Comparison of ENCODE assay signal across 8 cellular contexts in genomic region chrX:1500701-1501624, GRCh38. TPM values are rescaled to one million over a fixed set of nuclear protein-coding genes. Genes with fewer than 3 reads are reported as not detected.
DNase-seq lines count a peak whose midpoint lies in the region; ATAC-seq, FAIRE-seq and TF ChIP-seq lines count a peak whose summit lies in the region.

No MANE protein-coding gene starts in this region.

- no peak overlapping the region for H2AK5ac ChIP-seq in IMR-90 (ENCODE audit: low read depth, low read length)

- peak overlapping the region; percentile 14 for H2AFZ ChIP-seq in IMR-90 (replicated peaks; ENCODE audit: low read length, poor library complexity)

- no peak overlapping the region for H2BK5ac ChIP-seq in IMR-90 (ENCODE audit: low read depth, low read length, poor library complexity, severe bottlenecking)

- H4K20me1 ChIP-seq in IMR-90 (ENCODE audit: insufficient read depth, low read length), result no peaks in the 10 kb centered on the region

- intact Hi-C loops in IMR-90 (cut with micrococcal nuclease), result no loop called here
- intact Hi-C loops in left cardiac atrium (cut with DNase I), result no loop called here
- intact Hi-C loops in pancreas (cut with DNase I), result no loop called here

- H3K23ac ChIP-seq in IMR-90 (ENCODE audit: low read depth, low read length), result no peak overlapping the region

- in situ Hi-C loops in IMR-90 (cut with MboI; ENCODE audit: low sequenced_read_pairs), result no loop called here

- H4K5ac ChIP-seq in IMR-90 (ENCODE audit: low read depth, low read length), result no peak overlapping the region

- WGBS in IMR-90 (ENCODE audit: extremely low coverage in 2 of 2, insufficient read length in 1 of 2), 2 experiments, result 90% methylated on average over 8 of the region's 23 CpGs; no CpG with 5 or more reads in 1 of the 2 experiments
- WGBS in pancreas, 2 donors, result 73 to 78% methylated on average over 23 of the region's 23 CpGs

- no peak overlapping the region for H4K91ac ChIP-seq in IMR-90 (ENCODE audit: insufficient read depth, low read depth, low read length)

- H3K4me3 ChIP-seq in GM12865 (ENCODE audit: low read depth, low read length), result no peak overlapping the region
- no peak overlapping the region for H3K4me3 ChIP-seq in IMR-90 (ENCODE audit: insufficient read depth, low read depth, low read length)
- no peak overlapping the region for H3K4me3 ChIP-seq in pancreas

- ATAC-seq in GM21515 (IDR thresholded peaks at IDR 0.05; ENCODE audit: unreplicated experiment) (peak; percentile 54), IMR-90 (ENCODE audit: low read depth) (no peak), left cardiac atrium (peak; percentile 13 to 37), pancreas (no peak)

- TF ChIP-seq RAD21 in IMR-90 (IDR thresholded peaks at IDR 0.05; ENCODE audit: low read length), result no peak

- TF ChIP-seq CTCF in GM12865 (IDR thresholded peaks at IDR 0.05; ENCODE audit: insufficient read depth, low read depth, low read length, missing control alignments), result no peak
- no peak for TF ChIP-seq CTCF in IMR-90 (conservative IDR thresholded peaks at IDR 0.05; ENCODE audit: low read depth, low read length)
- no peak for TF ChIP-seq CTCF in pancreas (IDR thresholded peaks at IDR 0.05)

- no TSS peak for BruUV-seq in IMR-90 (replicated peaks; lab: Mats Ljungman, UMichigan)

- FAIRE-seq in pancreas (lab: Jason Lieb, UNC), result no peak

- peak; percentile 89 for DNase-seq in GM12865 (ENCODE audit: low read depth)
- no peak for DNase-seq in IMR-90
- DNase-seq in left cardiac atrium, result no peak
- no peak for DNase-seq in Ammon's horn (ENCODE audit: low spot score)
- no peak for DNase-seq in pancreas
- no peak for DNase-seq in activated gamma-delta T cell (lab: John Stamatoyannopoulos, UW)
- DNase-seq in LoVo (ENCODE audit: low spot score), result no peak

- TF ChIP-seq POLR2A in IMR-90 (IDR thresholded peaks at IDR 0.05; ENCODE audit: low read depth, low read length), result no peak

- H3K79me1 ChIP-seq in IMR-90 (ENCODE audit: low read depth in 1 of 2, low read length in 2 of 2), result no peaks in the 10 kb centered on the region

- H3K27ac ChIP-seq in IMR-90 (ENCODE audit: insufficient read depth, low read length) (no peak overlapping the region), pancreas (no peak overlapping the region)

- no peak overlapping the region for H3K56ac ChIP-seq in IMR-90 (ENCODE audit: extremely low read depth, insufficient read depth, low read length)

- H3K18ac ChIP-seq in IMR-90 (ENCODE audit: low read depth, low read length), result no peak overlapping the region

- no peak overlapping the region for H3K9ac ChIP-seq in IMR-90 (ENCODE audit: low read depth, low read length)

- H3K4me1 ChIP-seq in IMR-90 (ENCODE audit: control insufficient read depth, insufficient read depth, low read length) (no peaks in the 10 kb centered on the region), pancreas (no peaks in the 10 kb centered on the region)

- CTCF ChIA-PET in IMR-90 (lab: Yijun Ruan, JAX), result no interaction called here

- H2AK9ac ChIP-seq in IMR-90 (replicated peaks; ENCODE audit: low read depth, low read length, poor library complexity), result no peak overlapping the region

- no peak overlapping the region for H2BK120ac ChIP-seq in IMR-90 (ENCODE audit: low read depth, low read length)

- H4K8ac ChIP-seq in IMR-90 (ENCODE audit: low read depth in 2 of 2, low read length in 2 of 2), result no peak overlapping the region

- dilution Hi-C loops in IMR-90 (cut with HindIII; ENCODE audit: low sequenced_read_pairs, unreplicated experiment), result no loop called here

- H3K4me2 ChIP-seq in IMR-90 (ENCODE audit: low read depth, low read length), result no peak overlapping the region

- no peak overlapping the region for H3K14ac ChIP-seq in IMR-90 (replicated peaks; ENCODE audit: low read depth, low read length)

- H3K9me3 ChIP-seq in IMR-90 (ENCODE audit: control insufficient read depth, insufficient read depth, low read length), result peaks cover 9% of the 10 kb centered on the region; the same call in 1 of the 2 replicates
- H3K9me3 ChIP-seq in pancreas, result no peaks in the 10 kb centered on the region

- H3K36me3 ChIP-seq in IMR-90 (ENCODE audit: control insufficient read depth, insufficient read depth, low read length) (no peaks in the 10 kb centered on the region), pancreas (no peaks in the 10 kb centered on the region)

- no peak overlapping the region for H2BK20ac ChIP-seq in IMR-90 (ENCODE audit: low read depth, low read length)

- no peak overlapping the region for H3K4ac ChIP-seq in IMR-90 (ENCODE audit: low read depth, low read length)

- POLR2A ChIA-PET in IMR-90 (lab: Charles Lee; ENCODE audit: unreplicated experiment), result no interaction called here

- no peaks in the 10 kb centered on the region for H3K27me3 ChIP-seq in IMR-90 (ENCODE audit: control insufficient read depth, insufficient read depth, low read length)
- no peaks in the 10 kb centered on the region for H3K27me3 ChIP-seq in pancreas

- H3K9me1 ChIP-seq in IMR-90 (ENCODE audit: insufficient read depth, low read length), result no peaks in the 10 kb centered on the region

- no peak overlapping the region for H2BK15ac ChIP-seq in IMR-90 (ENCODE audit: low read depth, low read length)

TF ChIP-seq in IMR-90, 13 proteins besides CTCF, POLR2A, EP300 and RAD21:
- no peak for TF ChIP-seq RCOR1 (IDR thresholded peaks at IDR 0.05; ENCODE audit: insufficient replicate concordance, low read length)
- TF ChIP-seq MAZ (IDR thresholded peaks at IDR 0.05; ENCODE audit: borderline replicate concordance, low read depth, low read length), result no peak
- no peak for TF ChIP-seq NFE2L2 (IDR thresholded peaks at IDR 0.05; ENCODE audit: low read depth, low read length)
- no peak for TF ChIP-seq RFX5 (IDR thresholded peaks at IDR 0.05; ENCODE audit: low read depth, low read length)
- no peak for TF ChIP-seq CEBPB (IDR thresholded peaks at IDR 0.05; ENCODE audit: low read depth, low read length)
- no peak for TF ChIP-seq BHLHE40 (IDR thresholded peaks at IDR 0.05; ENCODE audit: low read depth, low read length)
- no peak for TF ChIP-seq USF2 (IDR thresholded peaks at IDR 0.05; ENCODE audit: low read depth, low read length)
- no peak for TF ChIP-seq MAFK (IDR thresholded peaks at IDR 0.05; ENCODE audit: low read depth, low read length)
- TF ChIP-seq MXI1 (IDR thresholded peaks at IDR 0.05; ENCODE audit: borderline replicate concordance, low read depth, low read length), result no peak

RNA-seq across cellular contexts. Expression of gene P2RY8, which starts 36.0 kb away (rescaled TPM):
- total RNA-seq in IMR-90 (2012; rRNA removed) (not detected in 2 replicates), left cardiac atrium (1 to 10 TPM; 1.8 to 3.0 TPM), pancreas (1 to 10 TPM in 2 of 6 donors, under 1 TPM in 4; 0.42 to 1.4 (median 0.58) TPM)
- polyA plus RNA-seq in IMR-90 (2012; rRNA removed) (not detected in 2 replicates), pancreas (under 1 TPM; 0.35 to 0.38 TPM)
- not detected in 2 replicates for polyA plus RNA-seq in IMR-90 (2012; cell fraction: cytosol; rRNA removed)
- polyA plus RNA-seq in IMR-90 (2012; cell fraction: nucleus; rRNA removed; ENCODE audit: low replicate concordance), result not detected in 2 replicates

RNA-seq across cellular contexts. Expression of gene ASMTL, which starts 48.3 kb away (rescaled TPM):
- total RNA-seq in IMR-90 (2012; rRNA removed), result 13.1 and 13.4 TPM in 2 replicates
- polyA plus RNA-seq in IMR-90 (2012; rRNA removed), result 33.4 and 34.6 TPM in 2 replicates
- 35.4 and 37.5 TPM in 2 replicates for polyA plus RNA-seq in IMR-90 (2012; cell fraction: cytosol; rRNA removed)
- polyA plus RNA-seq in IMR-90 (2012; cell fraction: nucleus; rRNA removed; ENCODE audit: low replicate concordance), result 26.1 and 39.1 TPM in 2 replicates
- total RNA-seq in left cardiac atrium, result 10 to 100 TPM; 26.4 to 27.7 TPM
- 10 to 100 TPM; 11.2 to 19.4 (median 15.6) TPM for total RNA-seq in pancreas
- 10 to 100 TPM; 16.9 to 25.9 TPM for polyA plus RNA-seq in pancreas

Comparison
In these comparisons a context has a peak if more than half of its experiments do, and no peak if none do; other contexts are left out.
1. ATAC-seq: peak in GM21515 (single experiment) and left cardiac atrium (2 of 2); none in IMR-90 (single experiment) and pancreas (0 of 4).